10 cellular contexts compared by ENCODE assay signal in genomic region chr1:202112864-202113689, GRCh38. TPM values are rescaled to one million over a fixed set of nuclear protein-coding genes. Genes with fewer than 3 reads are reported as not detected.
DNase-seq lines count a peak whose midpoint lies in the region; ATAC-seq, FAIRE-seq and TF ChIP-seq lines count a peak whose summit lies in the region.
"Had no signal": no experiment of that assay in that cellular context is flagged by ENCODE, and none has a peak within 500 bp of the region (broad histone marks: within the 10 kb centered on the region; RNA-seq: fewer than 3 reads in every experiment).

No MANE protein-coding gene starts in this region.

- peaks cover 6% of the 10 kb centered on the region for H3K9me3 Mint-ChIP-seq in glutamatergic neuron (ENCODE audit: unreplicated experiment)

- in situ Hi-C loops in Panc1 (cut with HindIII; ENCODE audit: low pct_unique_long_range_greater_than_20kb, low sequenced_read_pairs), result no loop called here

- H3K27ac ChIP-seq in Panc1 (ENCODE audit: low read length) (peak overlapping the region; percentile 69), parathyroid adenoma (peak overlapping the region; percentile 32)

- CTCF ChIA-PET in Panc1 (lab: Charles Lee), result interaction anchor here (0.6 to 1.2 kb wide), 6 partner anchors 46 to 113 kb away, joined by 3 to 5 read pairs (median 4); no protein-coding TSS in a partner anchor

- H3K4me3 Mint-ChIP-seq in glutamatergic neuron (ENCODE audit: unreplicated experiment), result peak overlapping the region; percentile 39

- H3K9me3 ChIP-seq in Panc1 (ENCODE audit: control insufficient read depth, insufficient read depth, low read depth, low read length), result no peaks in the 10 kb centered on the region
- H3K9me3 ChIP-seq in parathyroid adenoma (ENCODE audit: control insufficient read depth, low read length), result no peaks in the 10 kb centered on the region

- BruUV-seq in Panc1 (replicated peaks; lab: Mats Ljungman, UMichigan), result no TSS peak

- no peaks in the 10 kb centered on the region for H3K27me3 ChIP-seq in Panc1 (ENCODE audit: control insufficient read depth, insufficient read depth, low read length)
- no peaks in the 10 kb centered on the region for H3K27me3 ChIP-seq in parathyroid adenoma (ENCODE audit: control insufficient read depth, insufficient read depth, low read length)

- no peak overlapping the region for H3K4me3 ChIP-seq in Panc1 (ENCODE audit: low read depth in 2 of 2, low read length in 2 of 2)
- no peak overlapping the region for H3K4me3 ChIP-seq in parathyroid adenoma (ENCODE audit: low read depth, low read length)

- no peaks in the 10 kb centered on the region for H3K27me3 Mint-ChIP-seq in glutamatergic neuron (ENCODE audit: unreplicated experiment)

- TF ChIP-seq CTCF in D721Med (IDR thresholded peaks at IDR 0.05; ENCODE audit: insufficient read depth, missing control alignments) (no peak), Panc1 (IDR thresholded peaks at IDR 0.05) (no peak), glutamatergic neuron (IDR thresholded peaks at IDR 0.05; ENCODE audit: partially characterized antibody, unreplicated experiment) (no peak), parathyroid adenoma (IDR thresholded peaks at IDR 0.05) (no peak)

- ATAC-seq in Panc1 (peak; percentile 62), HG03460 (IDR thresholded peaks at IDR 0.05; ENCODE audit: unreplicated experiment) (no peak)

- no peak overlapping the region for H3K9ac ChIP-seq in parathyroid adenoma

- H3K4me1 ChIP-seq in Panc1 (ENCODE audit: control insufficient read depth, insufficient read depth, low read length) (peaks cover 41% of the 10 kb centered on the region), parathyroid adenoma (peaks cover 15% of the 10 kb centered on the region)

- H2AFZ ChIP-seq in parathyroid adenoma, result peak overlapping the region; percentile 60

- intact Hi-C loops in Panc1 (cut with micrococcal nuclease; ENCODE audit: unreplicated experiment), result loop anchor here (10.0 kb wide), 1 partner anchor 238 kb away; no protein-coding TSS in a partner anchor

- POLR2A ChIA-PET in Panc1 (lab: Charles Lee), result interaction anchor here (0.6 to 1.2 kb wide), 4 partner anchors 53 to 103 kb away, joined by 3 to 5 read pairs (median 4); partner anchors contain the start of gene ELF3

- peak; percentile 16 for DNase-seq in D721Med (ENCODE audit: insufficient read length, low spot score)
- DNase-seq in Panc1 (ENCODE audit: low read depth, low spot score), result no peak
- no peak for DNase-seq in glutamatergic neuron
- DNase-seq in NOMO-1 treated with DMSO at 0.1 percent for 48 hours (lab: John Stamatoyannopoulos, UW; ENCODE audit: unreplicated experiment), result no peak
- DNase-seq in cortex of kidney (lab: John Stamatoyannopoulos, UW), result no peak
- no peak for DNase-seq in stimulated activated CD4-positive, alpha-beta T cell treated with anti-CD3 and anti-CD28 coated beads, Interleukin-1b, Interleukin-23, amount 100 ng/mL, for 48 hours
- DNase-seq: NCI-H524 treated with DMSO at 0.1 percent for 48 hours had no signal

- H3K36me3 ChIP-seq in Panc1 (ENCODE audit: control insufficient read depth, insufficient read depth, low read length) (no peaks in the 10 kb centered on the region), parathyroid adenoma (ENCODE audit: control insufficient read depth, insufficient read depth, low read length) (no peaks in the 10 kb centered on the region)

- H3K36me3 Mint-ChIP-seq in glutamatergic neuron (ENCODE audit: unreplicated experiment), result no peaks in the 10 kb centered on the region

- peaks cover 3% of the 10 kb centered on the region for H3K4me1 Mint-ChIP-seq in glutamatergic neuron (ENCODE audit: low read depth, unreplicated experiment)

- H3K4me2 ChIP-seq in parathyroid adenoma (ENCODE audit: low read length), result peak overlapping the region; percentile 50

- no peak overlapping the region for H3K27ac Mint-ChIP-seq in glutamatergic neuron (ENCODE audit: unreplicated experiment)

- FAIRE-seq in D721Med (lab: Jason Lieb, UNC), result no peak

- H3K79me2 ChIP-seq in parathyroid adenoma, result no peaks in the 10 kb centered on the region

RNA-seq across cellular contexts. Expression of gene GPR37L1, which starts 9.6 kb away (rescaled TPM):
- total RNA-seq in Panc1 (2021; ENCODE audit: unreplicated experiment) (0.44 TPM), glutamatergic neuron (ENCODE audit: unreplicated experiment) (not detected)
- 0.39 TPM for polyA plus RNA-seq in Panc1 (2012; ENCODE audit: insufficient read length)
- total RNA-seq: dermis microvascular lymphatic vessel endothelial cell had no signal

RNA-seq across cellular contexts. Expression of gene ARL8A, which starts 31.5 kb away (rescaled TPM):
- 62.6 TPM for total RNA-seq in Panc1 (2021; ENCODE audit: unreplicated experiment)
- 61.9 TPM for polyA plus RNA-seq in Panc1 (2012; ENCODE audit: insufficient read length)
- total RNA-seq in glutamatergic neuron (ENCODE audit: unreplicated experiment), result 160 TPM

RNA-seq across cellular contexts. Expression of gene PTPN7, which starts 47.3 kb away (rescaled TPM):
- total RNA-seq in Panc1 (2021; ENCODE audit: unreplicated experiment), result 0.33 TPM
- polyA plus RNA-seq in Panc1 (2012; ENCODE audit: insufficient read length), result not detected
- total RNA-seq in glutamatergic neuron (ENCODE audit: unreplicated experiment), result not detected
